8 cellular contexts compared by ENCODE assay signal in genomic region chr19:6516018-6516658, GRCh38. TPM values are rescaled to one million over a fixed set of nuclear protein-coding genes. Genes with fewer than 3 reads are reported as not detected.
A peak's percentile ranks its signal among the peaks of the same experiment; 100 is the strongest.
DNase-seq lines count a peak whose midpoint lies in the region; ATAC-seq and TF ChIP-seq lines count a peak whose summit lies in the region.

No MANE protein-coding gene starts in this region.

- H3K4me1 ChIP-seq in BLaER1 treated with 17β-estradiol and CSF1 and Interleukin-3, amounts not matched to agents 10 nM and 100 nM = peaks cover 21 to 44% (median 39%) of the 10 kb centered on the region in 10 experiments
- H3K4me1 ChIP-seq in HUES64 (ENCODE audit: insufficient read depth, low read length) (no peaks in the 10 kb centered on the region; the same call in 1 of the 2 replicates), parathyroid adenoma (no peaks in the 10 kb centered on the region), upper lobe of left lung (peaks cover 10 to 28% (median 14%) of the 10 kb centered on the region in 4 donors)

- 5% methylated on average over 26 of the region's 26 CpGs for WGBS in HUES64
- 1 to 2% methylated on average over 25 of the region's 26 CpGs for WGBS in upper lobe of left lung, 2 donors

- DNase-seq in GM19240 (ENCODE audit: insufficient read length, low spot score) (peak; percentile 84), SKM-1 (lab: John Stamatoyannopoulos, UW; ENCODE audit: unreplicated experiment) (peak; percentile 98), amniotic epithelial cell (ENCODE audit: low read depth) (peak; percentile 81), cardiac septum (ENCODE audit: low spot score) (peak; percentile 94), upper lobe of left lung (peak; percentile 78 to 99)

- H3K9ac ChIP-seq in BLaER1 treated with 17β-estradiol and CSF1 and Interleukin-3, amounts not matched to agents 10 nM and 100 nM = peak overlapping the region; percentile 72 to 87 (median 78)
- no peak overlapping the region for H3K9ac ChIP-seq in HUES64 (ENCODE audit: low read depth, low read length)
- H3K9ac ChIP-seq in parathyroid adenoma = no peak overlapping the region

- H3K9me3 ChIP-seq in BLaER1 treated with 17β-estradiol and CSF1 and Interleukin-3, amounts not matched to agents 10 nM and 100 nM (replicated peaks in 1 of 11) = no peaks in the 10 kb centered on the region
- no peaks in the 10 kb centered on the region for H3K9me3 ChIP-seq in HUES64 (ENCODE audit: insufficient read depth, low read depth, low read length)
- H3K9me3 ChIP-seq in parathyroid adenoma (ENCODE audit: control insufficient read depth, low read length) = no peaks in the 10 kb centered on the region
- H3K9me3 ChIP-seq in upper lobe of left lung = no peaks in the 10 kb centered on the region

- TF ChIP-seq CTCF in parathyroid adenoma (IDR thresholded peaks at IDR 0.05) (no peak), upper lobe of left lung (IDR thresholded peaks at IDR 0.05) (no peak)

- H3K36me3 ChIP-seq in BLaER1 treated with 17β-estradiol and CSF1 and Interleukin-3, amounts not matched to agents 10 nM and 100 nM = no peaks in the 10 kb centered on the region
- H3K36me3 ChIP-seq in HUES64 (ENCODE audit: insufficient read depth, low read length) (no peaks in the 10 kb centered on the region), parathyroid adenoma (ENCODE audit: control insufficient read depth, insufficient read depth, low read length) (no peaks in the 10 kb centered on the region), upper lobe of left lung (no peaks in the 10 kb centered on the region)

- peak overlapping the region; percentile 83 to 100 (median 94) for H3K4me2 ChIP-seq in BLaER1 treated with 17β-estradiol and CSF1 and Interleukin-3, amounts not matched to agents 10 nM and 100 nM
- H3K4me2 ChIP-seq in parathyroid adenoma (ENCODE audit: low read length) = peak overlapping the region; percentile 77

- peak overlapping the region; percentile 67 to 87 (median 78) for H3K4me3 ChIP-seq in BLaER1 treated with 17β-estradiol and CSF1 and Interleukin-3, amounts not matched to agents 10 nM and 100 nM
- peak overlapping the region; percentile 65 for H3K4me3 ChIP-seq in HUES64 (ENCODE audit: low read length)
- H3K4me3 ChIP-seq in parathyroid adenoma (ENCODE audit: low read depth, low read length) = peak overlapping the region; percentile 60
- H3K4me3 ChIP-seq in upper lobe of left lung = peak overlapping the region; percentile 64 to 79 (median 71)

- H4K20me1 ChIP-seq in BLaER1 treated with 17β-estradiol and CSF1 and Interleukin-3, amounts not matched to agents 10 nM and 100 nM = no peaks in the 10 kb centered on the region

- intact Hi-C loops in cardiac septum (cut with DNase I) = loop anchor here (5.0 kb wide), 2 partner anchors 221 to 346 kb away; partner anchors contain the start of genes GPR108 and TRIP10

- H2AFZ ChIP-seq in parathyroid adenoma = peak overlapping the region; percentile 89

- peak overlapping the region; percentile 42 to 81 (median 79); a peak in 21 of 22 replicates for H3K27ac ChIP-seq in BLaER1 treated with 17β-estradiol and CSF1 and Interleukin-3, amounts not matched to agents 10 nM and 100 nM
- no peak overlapping the region for H3K27ac ChIP-seq in HUES64 (ENCODE audit: low read depth, low read length)
- peak overlapping the region; percentile 20 for H3K27ac ChIP-seq in parathyroid adenoma
- H3K27ac ChIP-seq in upper lobe of left lung = peak overlapping the region; percentile 80 to 90 (median 85)

- ATAC-seq in upper lobe of left lung (ENCODE audit: low FRiP score in 2 of 2) = peak; percentile 96

- TF ChIP-seq POLR2A in upper lobe of left lung (IDR thresholded peaks at IDR 0.05) = peak in 2 of 4 donors; percentile 40 to 63

- no peaks in the 10 kb centered on the region for H3K27me3 ChIP-seq in BLaER1 treated with 17β-estradiol and CSF1 and Interleukin-3, amounts not matched to agents 10 nM and 100 nM
- H3K27me3 ChIP-seq in HUES64 (ENCODE audit: insufficient read depth, low read length) (no peaks in the 10 kb centered on the region), parathyroid adenoma (ENCODE audit: control insufficient read depth, insufficient read depth, low read length) (no peaks in the 10 kb centered on the region), upper lobe of left lung (no peaks in the 10 kb centered on the region)

- no peak for TF ChIP-seq EP300 in upper lobe of left lung (IDR thresholded peaks at IDR 0.05)

- no peaks in the 10 kb centered on the region for H3K79me2 ChIP-seq in parathyroid adenoma

RNA-seq across cellular contexts. Expression of gene TUBB4A, which starts 14.0 kb away (rescaled TPM):
- polyA plus RNA-seq in HUES64 (2013, experiment 1 of 2) = 7.4 TPM
- 10.7 TPM for polyA plus RNA-seq in HUES64 (2013, experiment 2 of 2)
- total RNA-seq in cardiac septum (0.40 TPM), upper lobe of left lung (1 to 10 TPM in 2 of 6 donors, under 1 TPM in 3, not detected in 1; 0.54 to 1.5 (median 0.76) TPM)

RNA-seq across cellular contexts. Expression of gene TNFSF9, which starts 14.7 kb away (rescaled TPM):
- polyA plus RNA-seq in HUES64 (2013, experiment 1 of 2) = 1.5 TPM
- polyA plus RNA-seq in HUES64 (2013, experiment 2 of 2) = 1.8 TPM
- total RNA-seq in cardiac septum (not detected), upper lobe of left lung (10 to 100 TPM in 2 of 6 donors, 1 to 10 TPM in 4; 6.3 to 11.6 (median 8.4) TPM)

RNA-seq across cellular contexts. Expression of gene DENND1C, which starts 34.6 kb away (rescaled TPM):
- polyA plus RNA-seq in HUES64 (2013, experiment 1 of 2) = 1.00 TPM
- 1.8 TPM for polyA plus RNA-seq in HUES64 (2013, experiment 2 of 2)
- total RNA-seq in cardiac septum (0.78 TPM), upper lobe of left lung (10 to 100 TPM in 5 of 6 donors, 1 to 10 TPM in 1; 5.8 to 31.4 (median 12.6) TPM)

RNA-seq across cellular contexts. Expression of gene CRB3, which starts 52.1 kb away (rescaled TPM):
- polyA plus RNA-seq in HUES64 (2013, experiment 1 of 2) = 11.3 TPM
- polyA plus RNA-seq in HUES64 (2013, experiment 2 of 2) = 7.9 TPM
- not detected for total RNA-seq in cardiac septum
- 100 to 1,000 TPM in 1 of 6 donors, 10 to 100 TPM in 5; 51.1 to 120 (median 74.1) TPM for total RNA-seq in upper lobe of left lung

RNA-seq across cellular contexts. Expression of gene SLC25A23, which starts 56.5 kb away (rescaled TPM):
- 39.8 TPM for polyA plus RNA-seq in HUES64 (2013, experiment 1 of 2)
- 48.6 TPM for polyA plus RNA-seq in HUES64 (2013, experiment 2 of 2)
- 143 TPM for total RNA-seq in cardiac septum
- total RNA-seq in upper lobe of left lung = 100 to 1,000 TPM in 1 of 6 donors, 10 to 100 TPM in 5; 29.3 to 133 (median 64.5) TPM

Comparison
In these comparisons a context has a peak if more than half of its experiments do, and no peak if none do; other contexts are left out.
1. H3K9ac ChIP-seq: peak in BLaER1 treated with 17β-estradiol and CSF1 and Interleukin-3, amounts not matched to agents 10 nM and 100 nM (11 of 11); none in HUES64 (single experiment) and parathyroid adenoma (single experiment).
2. Peak in every context shown above with its lines, with median percentiles within 50 percentile points of each other: H3K4me3 ChIP-seq and DNase-seq.